Comparison of ENCODE assay signal across 36 cellular contexts in genomic region chr14:30709201-30709600, GRCh38.
A peak's percentile ranks its signal among the peaks of the same experiment; 100 is the strongest.
DNase-seq lines count a peak whose midpoint lies in the region; ATAC-seq, FAIRE-seq and TF ChIP-seq lines count a peak whose summit lies in the region.
"Had no signal": no experiment of that assay in that cellular context is flagged by ENCODE, and none has a peak within 500 bp of the region (broad histone marks: within the 10 kb centered on the region; RNA-seq: fewer than 3 reads in every experiment).

No MANE protein-coding gene starts in this region.

- no peak for TF ChIP-seq CTCF in thyroid gland (IDR thresholded peaks at IDR 0.05)

- no peak for TF ChIP-seq POLR2A in thyroid gland (IDR thresholded peaks at IDR 0.05)

- H3K9me3 ChIP-seq in thyroid gland: no peaks in the 10 kb centered on the region
- H3K9me3 ChIP-seq: A549; BE2C; BLaER1; BLaER1 treated with 17β-estradiol and CSF1 and Interleukin-3, amounts not matched to agents 10 nM and 100 nM; Caco-2 had no signal

- no peaks in the 10 kb centered on the region for H3K36me3 ChIP-seq in thyroid gland

- no peaks in the 10 kb centered on the region for H3K27me3 Mint-ChIP-seq in activated naive CD4-positive, alpha-beta T cell treated with anti-CD3 and anti-CD28 coated beads, Interleukin-2, amount 50 U/mL, for 24 hours
- no peaks in the 10 kb centered on the region for H3K27me3 Mint-ChIP-seq in activated naive CD4-positive, alpha-beta T cell treated with anti-CD3 and anti-CD28 coated beads for 36 hours (ENCODE audit: low read depth)
- H3K27me3 Mint-ChIP-seq: B cell; CD4-positive, alpha-beta memory T cell; CD4-positive, alpha-beta T cell; CD4-positive, CD25-positive, alpha-beta regulatory T cell; CD8-positive, alpha-beta memory T cell had no signal

- H3K4me1 Mint-ChIP-seq in activated naive CD4-positive, alpha-beta T cell treated with anti-CD3 and anti-CD28 coated beads, Interleukin-2, amount 50 U/mL, for 24 hours: no peaks in the 10 kb centered on the region
- H3K4me1 Mint-ChIP-seq in activated naive CD4-positive, alpha-beta T cell treated with anti-CD3 and anti-CD28 coated beads for 36 hours (ENCODE audit: low read depth): no peaks in the 10 kb centered on the region
- H3K4me1 Mint-ChIP-seq in stimulated activated effector memory CD8-positive, alpha-beta T cell treated with anti-CD3 and anti-CD28 coated beads, Interleukin-12 subunit alpha, Interleukin-12 subunit beta, amount 100 ng/mL, for 72 hours: no peaks in the 10 kb centered on the region
- H3K4me1 Mint-ChIP-seq: B cell; CD14-positive monocyte; CD8-positive, alpha-beta memory T cell had no signal

- H3K9me3 Mint-ChIP-seq in activated naive CD4-positive, alpha-beta T cell treated with anti-CD3 and anti-CD28 coated beads, Interleukin-2, amount 50 U/mL, for 24 hours: no peaks in the 10 kb centered on the region
- H3K9me3 Mint-ChIP-seq in activated naive CD4-positive, alpha-beta T cell treated with anti-CD3 and anti-CD28 coated beads for 36 hours: no peaks in the 10 kb centered on the region
- H3K9me3 Mint-ChIP-seq in stimulated activated effector memory CD8-positive, alpha-beta T cell treated with anti-CD3 and anti-CD28 coated beads, Interleukin-12 subunit alpha, Interleukin-12 subunit beta, amount 100 ng/mL, for 72 hours: no peaks in the 10 kb centered on the region
- H3K9me3 Mint-ChIP-seq: CD14-positive monocyte; CD4-positive, alpha-beta T cell; CD4-positive, CD25-positive, alpha-beta regulatory T cell; CD8-positive, alpha-beta memory T cell; CD8-positive, alpha-beta T cell had no signal

- H3K36me3 Mint-ChIP-seq in activated naive CD4-positive, alpha-beta T cell treated with anti-CD3 and anti-CD28 coated beads, Interleukin-2, amount 50 U/mL, for 24 hours: peaks cover 21% of the 10 kb centered on the region
- H3K36me3 Mint-ChIP-seq in activated naive CD4-positive, alpha-beta T cell treated with anti-CD3 and anti-CD28 coated beads for 36 hours (ENCODE audit: low read depth): peaks cover 8% of the 10 kb centered on the region
- H3K36me3 Mint-ChIP-seq in stimulated activated effector memory CD8-positive, alpha-beta T cell treated with anti-CD3 and anti-CD28 coated beads, Interleukin-12 subunit alpha, Interleukin-12 subunit beta, amount 100 ng/mL, for 72 hours: peaks cover 80% of the 10 kb centered on the region

- no peak for ATAC-seq in stimulated activated effector memory CD8-positive, alpha-beta T cell treated with anti-CD3 and anti-CD28 coated beads, Interleukin-12 subunit alpha, Interleukin-12 subunit beta, amount 100 ng/mL, for 72 hours
- ATAC-seq: A549; CD8-positive, alpha-beta T cell had no signal

- FAIRE-seq in HTR-8/SVneo (lab: Jason Lieb, UNC): peak; percentile 9
- FAIRE-seq: A549, D721Med had no signal

- intact Hi-C loops in activated naive CD4-positive, alpha-beta T cell treated with anti-CD3 and anti-CD28 coated beads for 36 hours (cut with micrococcal nuclease): no loop called here
- intact Hi-C loops in thyroid gland (cut with DNase I): no loop called here

- CTCF ChIA-PET in activated naive CD4-positive, alpha-beta T cell treated with anti-CD3 and anti-CD28 coated beads for 36 hours (lab: Charles Lee): no interaction called here

- no peak for DNase-seq in activated naive CD4-positive, alpha-beta T cell treated with anti-CD3 and anti-CD28 coated beads for 36 hours
- DNase-seq in HTR-8/SVneo (ENCODE audit: insufficient read length, low spot score): no peak
- peak; percentile 8 for DNase-seq in left kidney (ENCODE audit: low read depth, low spot score)
- DNase-seq in thyroid gland: peak; percentile 53 to 65
- DNase-seq in SK-N-DZ (ENCODE audit: low spot score): no peak
- no peak for DNase-seq in stimulated activated effector memory CD8-positive, alpha-beta T cell treated with anti-CD3 and anti-CD28 coated beads, Interleukin-12 subunit alpha, Interleukin-12 subunit beta, amount 100 ng/mL, for 72 hours (ENCODE audit: low spot score in 2 of 2)
- no peak for DNase-seq in activated CD4-positive, alpha-beta T cell treated with anti-CD3 and anti-CD28 coated beads, Interleukin-2, amount 50 U/mL, for 48 hours
- DNase-seq: 8988T; ACHN; AML-193; BE2C; C1 segment of cervical spinal cord; Caco-2; Calu3; CD4-positive, alpha-beta memory T cell; CD4-positive, alpha-beta T cell; CD4-positive, CD25-positive, alpha-beta regulatory T cell; CD8-positive, alpha-beta memory T cell; CD8-positive, alpha-beta T cell; COR-L47; DMS 273 treated with DMSO at 0.1 percent for 48 hours; DMS153; DMS53; DMS79; DMS79 treated with DMSO at 0.1 percent for 48 hours; DND-41; EL had no signal

- WGBS in thyroid gland, 2 donors: 42 to 43% methylated on average over 3 of the region's 3 CpGs

- no peak overlapping the region for H3K4me3 Mint-ChIP-seq in activated naive CD4-positive, alpha-beta T cell treated with anti-CD3 and anti-CD28 coated beads, Interleukin-2, amount 50 U/mL, for 24 hours
- H3K4me3 Mint-ChIP-seq in activated naive CD4-positive, alpha-beta T cell treated with anti-CD3 and anti-CD28 coated beads for 36 hours: no peak overlapping the region
- no peak overlapping the region for H3K4me3 Mint-ChIP-seq in stimulated activated effector memory CD8-positive, alpha-beta T cell treated with anti-CD3 and anti-CD28 coated beads, Interleukin-12 subunit alpha, Interleukin-12 subunit beta, amount 100 ng/mL, for 72 hours
- H3K4me3 Mint-ChIP-seq: B cell; CD14-positive monocyte; CD4-positive, alpha-beta memory T cell; CD4-positive, alpha-beta T cell; CD4-positive, CD25-positive, alpha-beta regulatory T cell; CD8-positive, alpha-beta memory T cell; CD8-positive, alpha-beta T cell had no signal

- peak overlapping the region; percentile 8 for H3K27ac Mint-ChIP-seq in activated naive CD4-positive, alpha-beta T cell treated with anti-CD3 and anti-CD28 coated beads, Interleukin-2, amount 50 U/mL, for 24 hours
- no peak overlapping the region for H3K27ac Mint-ChIP-seq in activated naive CD4-positive, alpha-beta T cell treated with anti-CD3 and anti-CD28 coated beads for 36 hours
- H3K27ac Mint-ChIP-seq in stimulated activated effector memory CD8-positive, alpha-beta T cell treated with anti-CD3 and anti-CD28 coated beads, Interleukin-12 subunit alpha, Interleukin-12 subunit beta, amount 100 ng/mL, for 72 hours: no peak overlapping the region
- H3K27ac Mint-ChIP-seq: B cell; CD14-positive monocyte; CD4-positive, alpha-beta T cell; CD4-positive, CD25-positive, alpha-beta regulatory T cell; CD8-positive, alpha-beta T cell had no signal

- no peak overlapping the region for H3K4me3 ChIP-seq in thyroid gland (replicated peaks in 1 of 3)
- H3K4me3 ChIP-seq: A549; BLaER1; BLaER1 treated with 17β-estradiol and CSF1 and Interleukin-3, amounts not matched to agents 10 nM and 100 nM had no signal

- peaks cover 3 to 15% of the 10 kb centered on the region in 2 donors for H3K4me1 ChIP-seq in thyroid gland
- H3K4me1 ChIP-seq: A549; BE2C; BLaER1; BLaER1 treated with 17β-estradiol and CSF1 and Interleukin-3, amounts not matched to agents 10 nM and 100 nM; Caco-2 had no signal

- H3K27ac ChIP-seq in thyroid gland: no peak overlapping the region
- H3K27ac ChIP-seq: 22Rv1; A549; BLaER1; BLaER1 treated with 17β-estradiol and CSF1 and Interleukin-3, amounts not matched to agents 10 nM and 100 nM; C4-2B had no signal

- no peaks in the 10 kb centered on the region for H3K27me3 ChIP-seq in thyroid gland
- H3K27me3 ChIP-seq: BE2C; BLaER1; BLaER1 treated with 17β-estradiol and CSF1 and Interleukin-3, amounts not matched to agents 10 nM and 100 nM had no signal

Comparison
In these comparisons a context has a peak if more than half of its experiments do, and no peak if none do; other contexts are left out.
1. DNase-seq: peak in left kidney (single experiment) and thyroid gland (2 of 2); none in activated naive CD4-positive, alpha-beta T cell treated with anti-CD3 and anti-CD28 coated beads for 36 hours (single experiment), HTR-8/SVneo (single experiment), SK-N-DZ (single experiment), stimulated activated effector memory CD8-positive, alpha-beta T cell treated with anti-CD3 and anti-CD28 coated beads, Interleukin-12 subunit alpha, Interleukin-12 subunit beta, amount 100 ng/mL, for 72 hours (0 of 2) and activated CD4-positive, alpha-beta T cell treated with anti-CD3 and anti-CD28 coated beads, Interleukin-2, amount 50 U/mL, for 48 hours (0 of 2).